Comparison of ENCODE assay signal across 27 cellular contexts in the genomic region with DNA sequence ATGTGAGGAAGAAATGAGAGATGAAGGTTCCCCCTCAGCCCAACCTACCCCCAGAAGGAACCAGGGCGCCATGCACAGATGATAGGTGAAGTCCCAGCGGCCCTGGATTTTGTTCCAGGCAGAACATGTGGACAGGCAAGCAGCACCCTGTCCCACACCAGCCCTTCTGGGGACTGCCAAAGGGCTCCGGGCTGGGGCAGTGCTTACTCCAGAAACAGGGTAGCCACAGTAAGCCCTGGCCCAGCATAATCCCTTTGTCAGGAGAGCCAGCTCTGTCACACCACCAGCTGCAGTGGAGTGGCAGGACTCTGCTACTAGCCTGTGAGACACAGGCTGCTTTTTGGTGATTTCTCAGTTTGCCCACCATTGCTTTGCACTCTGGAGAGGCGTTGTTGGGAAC. TPM values are rescaled to one million over a fixed set of nuclear protein-coding genes. Genes with fewer than 3 reads are reported as not detected.
DNase-seq lines count a peak whose midpoint lies in the region; ATAC-seq and TF ChIP-seq lines count a peak whose summit lies in the region.
"Had no signal": no experiment of that assay in that cellular context is flagged by ENCODE, and none has a peak within 500 bp of the region (broad histone marks: within the 10 kb centered on the region; RNA-seq: fewer than 3 reads in every experiment).

No MANE protein-coding gene starts in this region.

- peaks cover 11 to 18% (median 13%) of the 10 kb centered on the region in 11 experiments for H3K36me3 ChIP-seq in BLaER1 treated with 17β-estradiol and CSF1 and Interleukin-3, amounts not matched to agents 10 nM and 100 nM
- peaks cover 11% of the 10 kb centered on the region for H3K36me3 ChIP-seq in CD8-positive, alpha-beta memory T cell (ENCODE audit: insufficient read depth, low read length)

- peaks cover 4 to 22% (median 4%) of the 10 kb centered on the region in 3 donors for H3K36me3 Mint-ChIP-seq in CD8-positive, alpha-beta memory T cell
- peaks cover 20% of the 10 kb centered on the region for H3K36me3 Mint-ChIP-seq in nephron (ENCODE audit: low read depth)

- CTCF ChIA-PET in CD8-positive, alpha-beta memory T cell (lab: Charles Lee): interaction anchor here (1.6 kb wide), 1 partner anchor 116 kb away, joined by 4 read pairs; no protein-coding TSS in a partner anchor

- H3K9me3 ChIP-seq in BLaER1 treated with 17β-estradiol and CSF1 and Interleukin-3, amounts not matched to agents 10 nM and 100 nM (replicated peaks in 1 of 11): no peaks in the 10 kb centered on the region
- no peaks in the 10 kb centered on the region for H3K9me3 ChIP-seq in CD8-positive, alpha-beta memory T cell (ENCODE audit: low read length)
- H3K9me3 ChIP-seq: ascending aorta, left lung, neutrophil, tibial artery had no signal

- ATAC-seq in GM21390 (IDR thresholded peaks at IDR 0.05; ENCODE audit: unreplicated experiment) (no peak), HG03342 (IDR thresholded peaks at IDR 0.05; ENCODE audit: unreplicated experiment) (no peak)
- ATAC-seq: activated CD4-positive, CD25-positive, alpha-beta regulatory T cell treated with anti-CD3 and anti-CD28 coated beads, Interleukin-2, amount 50 U/mL, for 24 hours; left lung had no signal

- H3K4me1 Mint-ChIP-seq in CD8-positive, alpha-beta memory T cell: peaks cover 43 to 62% (median 58%) of the 10 kb centered on the region in 3 donors
- H3K4me1 Mint-ChIP-seq in nephron: peaks cover 30% of the 10 kb centered on the region

- H3K4me3 ChIP-seq in BLaER1 treated with 17β-estradiol and CSF1 and Interleukin-3, amounts not matched to agents 10 nM and 100 nM: no peak overlapping the region
- no peak overlapping the region for H3K4me3 ChIP-seq in CD8-positive, alpha-beta memory T cell (ENCODE audit: low read length)
- H3K4me3 ChIP-seq: ascending aorta, GM23248, left lung, SK-N-MC, smooth muscle cell, tibial artery had no signal

- H3K27me3 ChIP-seq in BLaER1 treated with 17β-estradiol and CSF1 and Interleukin-3, amounts not matched to agents 10 nM and 100 nM: no peaks in the 10 kb centered on the region
- H3K27me3 ChIP-seq in CD8-positive, alpha-beta memory T cell (ENCODE audit: insufficient read depth, low read length, poor library complexity, severe bottlenecking): no peaks in the 10 kb centered on the region
- H3K27me3 ChIP-seq: ascending aorta, left lung, tibial artery had no signal

- H3K27ac Mint-ChIP-seq in CD8-positive, alpha-beta memory T cell: peak overlapping the region in 5 of 8 donors; percentile 14 to 99 (median 70)
- H3K27ac Mint-ChIP-seq in nephron: no peak overlapping the region
- H3K27ac Mint-ChIP-seq: activated naive CD4-positive, alpha-beta T cell treated with anti-CD3 and anti-CD28 coated beads for 36 hours; activated T-cell treated with anti-CD3 and anti-CD28 coated beads, Interleukin-2, amount 50 U/mL, for 24 hours had no signal

- peaks cover 56 to 69% (median 64%) of the 10 kb centered on the region in 10 experiments for H3K4me1 ChIP-seq in BLaER1 treated with 17β-estradiol and CSF1 and Interleukin-3, amounts not matched to agents 10 nM and 100 nM
- peaks cover 43% of the 10 kb centered on the region for H3K4me1 ChIP-seq in CD8-positive, alpha-beta memory T cell (ENCODE audit: insufficient read depth, low read length)

- POLR2A ChIA-PET in CD8-positive, alpha-beta memory T cell (lab: Charles Lee): no interaction called here

- peak overlapping the region in 3 of 7 donors; percentile 10 to 88 (median 18) for H3K4me3 Mint-ChIP-seq in CD8-positive, alpha-beta memory T cell
- peak overlapping the region in 2 of 3 experiments; percentile 57 to 67 for H3K4me3 Mint-ChIP-seq in nephron
- H3K4me3 Mint-ChIP-seq: activated naive CD4-positive, alpha-beta T cell treated with anti-CD3 and anti-CD28 coated beads for 36 hours; activated T-cell treated with anti-CD3 and anti-CD28 coated beads, Interleukin-2, amount 50 U/mL, for 24 hours had no signal

- TF ChIP-seq CTCF in nephron (IDR thresholded peaks at IDR 0.05; ENCODE audit: unreplicated experiment in 3 of 3): no peak

- H4K20me1 ChIP-seq in BLaER1 treated with 17β-estradiol and CSF1 and Interleukin-3, amounts not matched to agents 10 nM and 100 nM: peaks cover 0 to 38% (median 0%) of the 10 kb centered on the region in 11 experiments; a peak in 6 of 22 replicates

- no peak overlapping the region for H3K27ac ChIP-seq in BLaER1 treated with 17β-estradiol and CSF1 and Interleukin-3, amounts not matched to agents 10 nM and 100 nM
- H3K27ac ChIP-seq in CD8-positive, alpha-beta memory T cell (ENCODE audit: low read depth, low read length): no peak overlapping the region
- H3K27ac ChIP-seq in angular gyrus (ENCODE audit: low read depth, low read length): peak overlapping the region; percentile 74
- H3K27ac ChIP-seq: GM23248, left lung, neutrophil, RWPE1, SK-N-MC had no signal

- no peak for DNase-seq in CD8-positive, alpha-beta memory T cell
- no peak for DNase-seq in GOT3 (lab: John Stamatoyannopoulos, UW)
- DNase-seq: activated naive CD4-positive, alpha-beta T cell treated with anti-CD3 and anti-CD28 coated beads for 36 hours; activated T-cell treated with anti-CD3 and anti-CD28 coated beads, Interleukin-2, amount 50 U/mL, for 24 hours; GM23248; left lung; midbrain; NCI-H1436; NCI-H510A treated with DMSO at 0.1 percent for 48 hours; stimulated activated naive CD4-positive, alpha-beta T cell; T-helper 9 cell; tibial artery had no signal

- H3K9me3 Mint-ChIP-seq in CD8-positive, alpha-beta memory T cell: no peaks in the 10 kb centered on the region
- no peaks in the 10 kb centered on the region for H3K9me3 Mint-ChIP-seq in nephron
- H3K9me3 Mint-ChIP-seq: activated naive CD4-positive, alpha-beta T cell treated with anti-CD3 and anti-CD28 coated beads for 36 hours; activated T-cell treated with anti-CD3 and anti-CD28 coated beads, Interleukin-2, amount 50 U/mL, for 24 hours; central memory CD8-positive, alpha-beta T cell; IgD-negative memory B cell had no signal

- H3K4me2 ChIP-seq in BLaER1 treated with 17β-estradiol and CSF1 and Interleukin-3, amounts not matched to agents 10 nM and 100 nM: peak overlapping the region; percentile 92 to 99 (median 97); a peak in 18 of 22 replicates
- H3K4me2 ChIP-seq: smooth muscle cell had no signal

- H3K27me3 Mint-ChIP-seq in CD8-positive, alpha-beta memory T cell: peaks cover 0 to 2% of the 10 kb centered on the region in 2 donors
- H3K27me3 Mint-ChIP-seq in nephron (ENCODE audit: low read depth): peaks cover 17% of the 10 kb centered on the region
- H3K27me3 Mint-ChIP-seq: activated T-cell treated with anti-CD3 and anti-CD28 coated beads, Interleukin-2, amount 50 U/mL, for 24 hours; central memory CD8-positive, alpha-beta T cell; IgD-negative memory B cell had no signal

- no peak overlapping the region for H3K9ac ChIP-seq in BLaER1 treated with 17β-estradiol and CSF1 and Interleukin-3, amounts not matched to agents 10 nM and 100 nM
- H3K9ac ChIP-seq: GM23248 had no signal

RNA-seq across cellular contexts. Expression of gene FBXL22, which starts 6.3 kb away (rescaled TPM):
- total RNA-seq in CD8-positive, alpha-beta memory T cell: 1 to 10 TPM in 1 of 2 experiments, under 1 TPM in 1; 0.84 to 1.1 TPM
- 0.97 TPM for polyA plus RNA-seq in CD8-positive, alpha-beta memory T cell
- total RNA-seq: epithelial cell of proximal tubule, M059J, smooth muscle cell had no signal

Comparison
In these comparisons a context has a peak if more than half of its experiments do, and no peak if none do; other contexts are left out.
1. H3K27ac Mint-ChIP-seq: peak in CD8-positive, alpha-beta memory T cell (5 of 8); none in nephron (0 of 3).